1 cellular context compared by ENCODE assay signal in the genomic region with DNA sequence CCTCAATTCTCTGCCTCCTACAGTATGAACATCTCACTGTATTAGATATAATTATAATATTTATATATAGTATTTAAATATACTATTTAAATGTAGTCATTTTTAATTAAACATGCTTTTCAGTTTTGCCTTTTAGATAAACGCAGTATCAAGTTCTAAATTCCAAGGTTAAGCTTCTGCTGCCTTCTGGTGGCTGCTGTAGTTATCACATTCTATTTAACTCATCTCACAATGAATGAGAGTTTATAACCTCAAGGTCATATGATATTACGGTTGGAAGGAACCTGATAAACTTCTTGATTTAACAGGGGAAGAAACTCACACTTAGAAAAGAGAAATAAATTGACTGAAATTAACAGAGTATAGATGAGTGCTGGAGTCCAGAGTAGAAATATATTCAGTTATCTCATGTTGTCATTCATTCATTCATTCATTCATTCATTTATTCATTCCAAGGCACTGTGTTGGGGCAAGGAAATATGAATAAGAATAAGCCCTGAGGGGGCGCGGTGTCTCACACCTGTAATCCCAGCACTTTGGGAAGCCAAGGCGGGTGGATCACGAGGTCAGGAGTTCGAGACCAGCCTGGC.
TF ChIP-seq lines count a peak whose summit lies in the region.

No MANE protein-coding gene starts in this region.

TF ChIP-seq in GM12878, 131 proteins besides CTCF, POLR2A, EP300 and RAD21 (continued from another document):
- TF ChIP-seq, protein P1, sequence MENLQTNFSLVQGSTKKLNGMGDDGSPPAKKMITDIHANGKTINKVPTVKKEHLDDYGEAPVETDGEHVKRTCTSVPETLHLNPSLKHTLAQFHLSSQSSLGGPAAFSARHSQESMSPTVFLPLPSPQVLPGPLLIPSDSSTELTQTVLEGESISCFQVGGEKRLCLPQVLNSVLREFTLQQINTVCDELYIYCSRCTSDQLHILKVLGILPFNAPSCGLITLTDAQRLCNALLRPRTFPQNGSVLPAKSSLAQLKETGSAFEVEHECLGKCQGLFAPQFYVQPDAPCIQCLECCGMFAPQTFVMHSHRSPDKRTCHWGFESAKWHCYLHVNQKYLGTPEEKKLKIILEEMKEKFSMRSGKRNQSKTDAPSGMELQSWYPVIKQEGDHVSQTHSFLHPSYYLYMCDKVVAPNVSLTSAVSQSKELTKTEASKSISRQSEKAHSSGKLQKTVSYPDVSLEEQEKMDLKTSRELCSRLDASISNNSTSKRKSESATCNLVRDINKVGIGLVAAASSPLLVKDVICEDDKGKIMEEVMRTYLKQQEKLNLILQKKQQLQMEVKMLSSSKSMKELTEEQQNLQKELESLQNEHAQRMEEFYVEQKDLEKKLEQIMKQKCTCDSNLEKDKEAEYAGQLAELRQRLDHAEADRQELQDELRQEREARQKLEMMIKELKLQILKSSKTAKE (IDR thresholded peaks at IDR 0.05; ENCODE audit: low read depth, poor library complexity, severe bottlenecking) = no peak
- TF ChIP-seq MEF2A (IDR thresholded peaks at IDR 0.05; ENCODE audit: insufficient read depth, low read depth, low read length) (0 out of 2 replicates have a peak, but pooled peaks have one; percentile 7), POU2F2 (IDR thresholded peaks at IDR 0.05; ENCODE audit: borderline replicate concordance, low read depth, low read length) (no peak), CEBPB (IDR thresholded peaks at IDR 0.05; ENCODE audit: borderline replicate concordance in 1 of 2, low read depth in 2 of 2, low read length in 2 of 2) (no peak), CBX3 (IDR thresholded peaks at IDR 0.05; ENCODE audit: borderline replicate concordance, low read depth) (no peak), GATAD2B (conservative IDR thresholded peaks at IDR 0.05; ENCODE audit: low read depth) (no peak), ZBED1 (IDR thresholded peaks at IDR 0.05; ENCODE audit: borderline replicate concordance) (no peak)
- TF ChIP-seq, protein P2, sequence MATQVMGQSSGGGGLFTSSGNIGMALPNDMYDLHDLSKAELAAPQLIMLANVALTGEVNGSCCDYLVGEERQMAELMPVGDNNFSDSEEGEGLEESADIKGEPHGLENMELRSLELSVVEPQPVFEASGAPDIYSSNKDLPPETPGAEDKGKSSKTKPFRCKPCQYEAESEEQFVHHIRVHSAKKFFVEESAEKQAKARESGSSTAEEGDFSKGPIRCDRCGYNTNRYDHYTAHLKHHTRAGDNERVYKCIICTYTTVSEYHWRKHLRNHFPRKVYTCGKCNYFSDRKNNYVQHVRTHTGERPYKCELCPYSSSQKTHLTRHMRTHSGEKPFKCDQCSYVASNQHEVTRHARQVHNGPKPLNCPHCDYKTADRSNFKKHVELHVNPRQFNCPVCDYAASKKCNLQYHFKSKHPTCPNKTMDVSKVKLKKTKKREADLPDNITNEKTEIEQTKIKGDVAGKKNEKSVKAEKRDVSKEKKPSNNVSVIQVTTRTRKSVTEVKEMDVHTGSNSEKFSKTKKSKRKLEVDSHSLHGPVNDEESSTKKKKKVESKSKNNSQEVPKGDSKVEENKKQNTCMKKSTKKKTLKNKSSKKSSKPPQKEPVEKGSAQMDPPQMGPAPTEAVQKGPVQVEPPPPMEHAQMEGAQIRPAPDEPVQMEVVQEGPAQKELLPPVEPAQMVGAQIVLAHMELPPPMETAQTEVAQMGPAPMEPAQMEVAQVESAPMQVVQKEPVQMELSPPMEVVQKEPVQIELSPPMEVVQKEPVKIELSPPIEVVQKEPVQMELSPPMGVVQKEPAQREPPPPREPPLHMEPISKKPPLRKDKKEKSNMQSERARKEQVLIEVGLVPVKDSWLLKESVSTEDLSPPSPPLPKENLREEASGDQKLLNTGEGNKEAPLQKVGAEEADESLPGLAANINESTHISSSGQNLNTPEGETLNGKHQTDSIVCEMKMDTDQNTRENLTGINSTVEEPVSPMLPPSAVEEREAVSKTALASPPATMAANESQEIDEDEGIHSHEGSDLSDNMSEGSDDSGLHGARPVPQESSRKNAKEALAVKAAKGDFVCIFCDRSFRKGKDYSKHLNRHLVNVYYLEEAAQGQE (IDR thresholded peaks at IDR 0.05; ENCODE audit: low read depth, low read length) = no peak
